14 cellular contexts compared by ENCODE assay signal in the genomic region with DNA sequence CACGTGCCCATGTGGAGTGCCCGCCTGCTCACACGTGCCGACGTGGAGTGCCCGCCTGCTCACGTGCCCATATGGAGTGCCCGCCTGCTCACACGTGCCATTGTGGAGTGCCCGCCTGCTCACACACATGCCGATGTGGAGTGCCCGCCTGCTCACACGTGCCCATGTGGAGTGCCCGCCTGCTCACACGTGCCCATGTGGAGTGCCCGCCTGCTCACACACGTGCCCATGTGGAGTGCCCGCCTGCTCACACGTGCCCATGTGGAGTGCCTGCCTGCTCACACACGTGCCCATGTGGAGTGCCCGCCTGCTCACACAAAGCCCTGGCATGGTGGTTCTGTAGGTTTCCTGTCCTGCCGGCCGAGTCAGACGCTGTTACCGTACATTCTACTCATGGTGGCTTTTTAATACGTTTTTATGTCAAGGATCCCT. TPM values are rescaled to one million over a fixed set of nuclear protein-coding genes. Genes with fewer than 3 reads are reported as not detected.
A peak's percentile ranks its signal among the peaks of the same experiment; 100 is the strongest.
DNase-seq lines count a peak whose midpoint lies in the region; ATAC-seq, FAIRE-seq and TF ChIP-seq lines count a peak whose summit lies in the region.
"Not testable (repeated sequence)": the region's sequence is repeated elsewhere in the genome, so short reads cannot be mapped to it uniquely, and the experiment has no call there.
"Had no signal": no experiment of that assay in that cellular context is flagged by ENCODE, and none has a peak within 500 bp of the region (broad histone marks: within the 10 kb centered on the region; RNA-seq: fewer than 3 reads in every experiment).

No MANE protein-coding gene starts in this region.

- H3K79me2 ChIP-seq in astrocyte (ENCODE audit: insufficient read depth, low read length); HepG2 (ENCODE audit: insufficient read depth, low read length): not testable (repeated sequence)

- not testable (repeated sequence) for H3K9ac ChIP-seq in astrocyte (ENCODE audit: low read length); HepG2 (ENCODE audit: insufficient read depth, low read depth, low read length)

- ATAC-seq in WTC11, HepG2, upper lobe of right lung: not testable (repeated sequence)

- TF ChIP-seq RAD21 in HepG2 (CRISPR knock-in tag; IDR thresholded peaks at IDR 0.05) = not testable (repeated sequence)

- H3K27me3 Mint-ChIP-seq in WTC11 (ENCODE audit: low read depth); astrocyte (ENCODE audit: low read depth, unreplicated experiment); progenitor cell of endocrine pancreas: not testable (repeated sequence)
- peaks cover 19% of the 10 kb centered on the region for H3K27me3 Mint-ChIP-seq in nephron progenitor cell (ENCODE audit: low read depth, poor library complexity)

- H3K27me3 ChIP-seq in astrocyte (ENCODE audit: insufficient read depth, low read length); HepG2 (ENCODE audit: control insufficient read depth in 1 of 2, insufficient read depth in 2 of 2, low read length in 2 of 2); upper lobe of right lung: not testable (repeated sequence)

- TF ChIP-seq CTCF in WTC11 (IDR thresholded peaks at IDR 0.05); astrocyte (IDR thresholded peaks at IDR 0.05; ENCODE audit: insufficient read depth, low read depth, low read length); HepG2 (CRISPR knock-in tag; IDR thresholded peaks at IDR 0.05); nephron progenitor cell (IDR thresholded peaks at IDR 0.05); progenitor cell of endocrine pancreas (IDR thresholded peaks at IDR 0.05; ENCODE audit: unreplicated experiment); upper lobe of right lung (IDR thresholded peaks at IDR 0.05): not testable (repeated sequence)

- TF ChIP-seq POLR2A in HepG2 (IDR thresholded peaks at IDR 0.05; ENCODE audit: insufficient read depth in 1 of 2, low read depth in 2 of 2, low read length in 2 of 2) = not testable (repeated sequence)

- POLR2A ChIA-PET in WTC11 (lab: Charles Lee); HepG2 (lab: Yijun Ruan, JAX): not testable (repeated sequence)

- WGBS in HepG2 (ENCODE audit: low lambda C conversion rate) = 99% methylated on average over 21 of the region's 26 CpGs

- DNase-seq in WTC11 (ENCODE audit: low spot score) = peak; percentile 3
- DNase-seq in astrocyte (ENCODE audit: low read depth); HepG2 (ENCODE audit: low spot score); nephron progenitor cell; progenitor cell of endocrine pancreas (ENCODE audit: low spot score, unreplicated experiment): not testable (repeated sequence)
- peak; percentile 61 for DNase-seq in cardiac septum (ENCODE audit: low spot score)
- DNase-seq in upper lobe of right lung = peak; percentile 55

- not testable (repeated sequence) for H3K4me3 ChIP-seq in astrocyte (ENCODE audit: insufficient read depth, low read depth, low read length); HepG2 (replicated peaks in 1 of 3; ENCODE audit: insufficient read depth in 1 of 3, low read depth in 2 of 3, low read length in 3 of 3); upper lobe of right lung

- intact Hi-C loops in cardiac septum (cut with DNase I); HepG2 (cut with micrococcal nuclease; ENCODE audit: unreplicated experiment); upper lobe of right lung (cut with DNase I): not testable (repeated sequence)

- H3K27ac Mint-ChIP-seq in WTC11; astrocyte (ENCODE audit: unreplicated experiment); nephron progenitor cell: not testable (repeated sequence)
- peak overlapping the region; percentile 95 for H3K27ac Mint-ChIP-seq in progenitor cell of endocrine pancreas

- H3K36me3 Mint-ChIP-seq in WTC11 = peaks cover 19% of the 10 kb centered on the region
- H3K36me3 Mint-ChIP-seq in astrocyte (ENCODE audit: low read depth, unreplicated experiment); nephron progenitor cell (ENCODE audit: low read depth); progenitor cell of endocrine pancreas (ENCODE audit: insufficient read depth): not testable (repeated sequence)

- H3K9me3 ChIP-seq in astrocyte (ENCODE audit: insufficient read depth, low read depth, low read length) = peaks cover 13% of the 10 kb centered on the region
- not testable (repeated sequence) for H3K9me3 ChIP-seq in HepG2 (ENCODE audit: low read length); upper lobe of right lung

- not testable (repeated sequence) for H3K4me3 Mint-ChIP-seq in WTC11; progenitor cell of endocrine pancreas (ENCODE audit: low read depth)
- peak overlapping the region; percentile 14 for H3K4me3 Mint-ChIP-seq in astrocyte (ENCODE audit: unreplicated experiment)
- peak overlapping the region; percentile 42 for H3K4me3 Mint-ChIP-seq in nephron progenitor cell

- H4K20me1 ChIP-seq in astrocyte (ENCODE audit: insufficient read depth, low read length); HepG2 (ENCODE audit: insufficient read depth, low read length): not testable (repeated sequence)

- H3K36me3 ChIP-seq in astrocyte (ENCODE audit: insufficient read depth, low read length); HepG2 (replicated peaks in 1 of 2; ENCODE audit: control insufficient read depth in 1 of 2, insufficient read depth in 2 of 2, low read length in 2 of 2): not testable (repeated sequence)
- H3K36me3 ChIP-seq in upper lobe of right lung = peaks cover 11% of the 10 kb centered on the region

- TF ChIP-seq EP300 in HepG2 (IDR thresholded peaks at IDR 0.05; ENCODE audit: low read depth in 2 of 2, low read length in 2 of 2); HepG2 (CRISPR knock-in tag; IDR thresholded peaks at IDR 0.05; ENCODE audit: borderline replicate concordance): not testable (repeated sequence)

- H3K4me1 Mint-ChIP-seq in WTC11; astrocyte (ENCODE audit: low read depth, unreplicated experiment); nephron progenitor cell; progenitor cell of endocrine pancreas (ENCODE audit: low read depth): not testable (repeated sequence)

- not testable (repeated sequence) for FAIRE-seq in astrocyte (lab: Jason Lieb, UNC); HepG2 (lab: Jason Lieb, UNC)

- CTCF ChIA-PET in WTC11 (lab: Charles Lee); HepG2 (lab: Yijun Ruan, JAX; ENCODE audit: low intra/inter-chr PET ratio, low total read pairs): not testable (repeated sequence)

- BruUV-seq in HepG2 (replicated peaks; lab: Mats Ljungman, UMichigan) = not testable (repeated sequence)

- H3K4me2 ChIP-seq in astrocyte (ENCODE audit: low read length); HepG2 (ENCODE audit: low read depth, low read length): not testable (repeated sequence)

- H3K9me3 Mint-ChIP-seq in WTC11 = not testable (repeated sequence)
- H3K9me3 Mint-ChIP-seq in astrocyte (ENCODE audit: unreplicated experiment) = peaks cover 17% of the 10 kb centered on the region
- H3K9me3 Mint-ChIP-seq in nephron progenitor cell = peaks cover 37% of the 10 kb centered on the region
- H3K9me3 Mint-ChIP-seq in progenitor cell of endocrine pancreas (ENCODE audit: low read depth) = peaks cover 12% of the 10 kb centered on the region

- not testable (repeated sequence) for H3K27ac ChIP-seq in astrocyte (ENCODE audit: low read depth, low read length); HepG2 (ENCODE audit: extremely low read length, insufficient read depth, low read length); upper lobe of right lung

- not testable (repeated sequence) for H3K4me1 ChIP-seq in astrocyte (ENCODE audit: insufficient read depth, low read length); HepG2 (ENCODE audit: insufficient read depth, low read length); upper lobe of right lung

- in situ Hi-C loops in HepG2 (cut with HindIII; ENCODE audit: extremely low pct_ligation_motif_present, low pct_unique_long_range_greater_than_20kb) = not testable (repeated sequence)

- not testable (repeated sequence) for H2AFZ ChIP-seq in astrocyte (ENCODE audit: low read depth, low read length); HepG2 (ENCODE audit: low read length)

RNA-seq across cellular contexts. Expression of a gene that starts 10.8 kb away (rescaled TPM):
- total RNA-seq in WTC11 (2021) = not detected in 3 replicates
- not detected in 2 replicates for total RNA-seq in astrocyte
- not detected for total RNA-seq in cardiac septum
- total RNA-seq in HepG2 (2016; rRNA removed; fragmentation: Illumina TruSeq; extraction: Trizol) = not detected in 2 replicates
- total RNA-seq in HepG2 (2016; cell fraction: cytosol; rRNA removed; fragmentation: Illumina TruSeq; extraction: Trizol; ENCODE audit: low read depth) = not detected in 2 replicates
- not detected in 2 replicates for total RNA-seq in HepG2 (2016; cell fraction: insoluble cytoplasmic fraction; rRNA removed; fragmentation: Illumina TruSeq; extraction: Trizol)
- not detected in 2 replicates for total RNA-seq in HepG2 (2016; cell fraction: membrane; rRNA removed; fragmentation: Illumina TruSeq; extraction: Trizol)
- not detected in 2 replicates for total RNA-seq in HepG2 (2016; cell fraction: nucleus; rRNA removed; fragmentation: Illumina TruSeq; extraction: Trizol)
- polyA plus RNA-seq in HepG2 (2011; rRNA removed) = not detected in 2 replicates
- polyA plus RNA-seq in HepG2 (2011; cell fraction: cytosol; rRNA removed) = not detected in 2 replicates
- polyA plus RNA-seq in HepG2 (2011; cell fraction: nucleus; rRNA removed) = not detected in 2 replicates
- not detected in 2 replicates for polyA plus RNA-seq in HepG2 (2012)
- not detected in 2 replicates for polyA plus RNA-seq in HepG2 (2016; cell fraction: cytosol; fragmentation: Illumina TruSeq; extraction: Trizol; ENCODE audit: low read depth)
- polyA plus RNA-seq in HepG2 (2016; cell fraction: insoluble cytoplasmic fraction; fragmentation: Illumina TruSeq; extraction: Trizol; ENCODE audit: low read depth) = not detected in 2 replicates
- not detected in 2 replicates for polyA plus RNA-seq in HepG2 (2016; cell fraction: membrane; fragmentation: Illumina TruSeq; extraction: Trizol; ENCODE audit: low read depth)
- not detected in 2 replicates for polyA plus RNA-seq in HepG2 (2016; cell fraction: nucleus; fragmentation: Illumina TruSeq; extraction: Trizol; ENCODE audit: insufficient read depth, low read depth)
- polyA minus RNA-seq in HepG2 (2011; rRNA and poly(A)+ RNA removed; ENCODE audit: low replicate concordance) = not detected in 2 replicates
- polyA minus RNA-seq in HepG2 (2011; cell fraction: cytosol; rRNA and poly(A)+ RNA removed) = not detected in 2 replicates
- polyA minus RNA-seq in HepG2 (2011; cell fraction: nucleus; rRNA and poly(A)+ RNA removed) = not detected in 2 replicates
- total RNA-seq in progenitor cell of endocrine pancreas = not detected in 2 replicates
- total RNA-seq in upper lobe of right lung = not detected
- total RNA-seq: A673; CD4-positive, alpha-beta memory T cell; Daoy; GM23248; H4 had no signal
- polyA plus RNA-seq: AG04450; CD14-positive monocyte; CD4-positive, alpha-beta memory T cell; GM23248 had no signal

RNA-seq across cellular contexts. Expression of a gene that starts 48.4 kb away (rescaled TPM):
- total RNA-seq in WTC11 (2021) (36.9 to 41.5 TPM (median 40.4 TPM) in 3 replicates), astrocyte (14.2 and 14.8 TPM in 2 replicates), cardiac septum (10.4 TPM), HepG2 (2016; rRNA removed; fragmentation: Illumina TruSeq; extraction: Trizol) (4.6 and 4.8 TPM in 2 replicates), progenitor cell of endocrine pancreas (32.5 and 39.5 TPM in 2 replicates), upper lobe of right lung (28.3 TPM)
- total RNA-seq in HepG2 (2016; cell fraction: cytosol; rRNA removed; fragmentation: Illumina TruSeq; extraction: Trizol; ENCODE audit: low read depth) = 2.3 and 4.1 TPM in 2 replicates
- 3.7 and 4.7 TPM in 2 replicates for total RNA-seq in HepG2 (2016; cell fraction: insoluble cytoplasmic fraction; rRNA removed; fragmentation: Illumina TruSeq; extraction: Trizol)
- total RNA-seq in HepG2 (2016; cell fraction: membrane; rRNA removed; fragmentation: Illumina TruSeq; extraction: Trizol) = 2.9 and 3.9 TPM in 2 replicates
- total RNA-seq in HepG2 (2016; cell fraction: nucleus; rRNA removed; fragmentation: Illumina TruSeq; extraction: Trizol) = 6.9 and 7.1 TPM in 2 replicates
- polyA plus RNA-seq in HepG2 (2011; rRNA removed) = 8.4 and 8.6 TPM in 2 replicates
- polyA plus RNA-seq in HepG2 (2011; cell fraction: cytosol; rRNA removed) = 3.0 and 4.1 TPM in 2 replicates
- polyA plus RNA-seq in HepG2 (2011; cell fraction: nucleus; rRNA removed) = 80.9 and 90.3 TPM in 2 replicates
- polyA plus RNA-seq in HepG2 (2012) = 7.1 and 7.7 TPM in 2 replicates
- polyA plus RNA-seq in HepG2 (2016; cell fraction: cytosol; fragmentation: Illumina TruSeq; extraction: Trizol; ENCODE audit: low read depth) = 0.16 and 0.25 TPM in 2 replicates
- 3.8 and 4.8 TPM in 2 replicates for polyA plus RNA-seq in HepG2 (2016; cell fraction: insoluble cytoplasmic fraction; fragmentation: Illumina TruSeq; extraction: Trizol; ENCODE audit: low read depth)
- 0.59 and 0.60 TPM in 2 replicates for polyA plus RNA-seq in HepG2 (2016; cell fraction: membrane; fragmentation: Illumina TruSeq; extraction: Trizol; ENCODE audit: low read depth)
- 29.2 and 29.8 TPM in 2 replicates for polyA plus RNA-seq in HepG2 (2016; cell fraction: nucleus; fragmentation: Illumina TruSeq; extraction: Trizol; ENCODE audit: insufficient read depth, low read depth)
- 3.9 and 14.3 TPM in 2 replicates for polyA minus RNA-seq in HepG2 (2011; rRNA and poly(A)+ RNA removed; ENCODE audit: low replicate concordance)
- 3.6 and 4.4 TPM in 2 replicates for polyA minus RNA-seq in HepG2 (2011; cell fraction: cytosol; rRNA and poly(A)+ RNA removed)
- 18.8 and 20.2 TPM in 2 replicates for polyA minus RNA-seq in HepG2 (2011; cell fraction: nucleus; rRNA and poly(A)+ RNA removed)
